ENCODE assay signal across 27 cellular contexts in the genomic region with DNA sequence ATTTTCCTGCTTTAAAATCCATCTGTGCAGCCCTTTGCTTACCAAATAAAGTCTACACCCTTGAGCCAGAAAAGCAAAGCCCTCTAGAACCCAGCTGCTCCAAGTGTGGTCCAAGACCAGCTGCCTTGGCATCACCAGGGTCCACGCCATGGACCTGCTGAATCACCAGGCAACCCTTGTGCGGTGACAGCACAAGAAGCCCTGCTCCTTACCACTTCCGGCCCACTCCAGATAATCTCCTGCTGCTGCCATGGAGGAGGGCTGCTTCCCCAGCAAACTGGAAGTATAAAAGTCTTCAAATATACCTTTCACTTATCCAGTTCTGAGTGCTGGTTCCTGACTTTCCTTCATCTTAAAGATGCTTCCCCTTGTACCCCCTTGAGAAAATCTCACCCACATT.
DNase-seq lines count a peak whose midpoint lies in the region; ATAC-seq and TF ChIP-seq lines count a peak whose summit lies in the region.
"Had no signal": no experiment of that assay in that cellular context is flagged by ENCODE, and none has a peak within 500 bp of the region (broad histone marks: within the 10 kb centered on the region; RNA-seq: fewer than 3 reads in every experiment).

No MANE protein-coding gene starts in this region.

- ATAC-seq in heart right ventricle (peak in 1 of 8 donors; percentile 44), GM21526 (IDR thresholded peaks at IDR 0.05; ENCODE audit: low FRiP score, unreplicated experiment) (no peak)
- ATAC-seq: activated T-helper 17 cell treated with anti-CD3 and anti-CD28 coated beads, Interleukin-2, amount 50 U/mL, for 72 hours; lower lobe of right lung; stimulated activated naive CD8-positive, alpha-beta T cell treated with anti-CD3 and anti-CD28 coated beads, Interleukin-15, amount 100 ng/mL, for 72 hours had no signal

- H3K4me3 Mint-ChIP-seq in glutamatergic neuron (ENCODE audit: unreplicated experiment), result peak overlapping the region; percentile 20
- H3K4me3 Mint-ChIP-seq: activated naive CD8-positive, alpha-beta T cell treated with anti-CD3 and anti-CD28 coated beads for 36 hours; activated T-helper 17 cell treated with anti-CD3 and anti-CD28 coated beads, Interleukin-2, amount 50 U/mL, for 72 hours; stimulated activated naive CD8-positive, alpha-beta T cell treated with anti-CD3 and anti-CD28 coated beads, Interleukin-15, amount 100 ng/mL, for 72 hours had no signal

- peak overlapping the region; percentile 98 for H3K27ac Mint-ChIP-seq in glutamatergic neuron (ENCODE audit: unreplicated experiment)
- H3K27ac Mint-ChIP-seq: activated naive CD8-positive, alpha-beta T cell treated with anti-CD3 and anti-CD28 coated beads for 36 hours; activated T-helper 17 cell treated with anti-CD3 and anti-CD28 coated beads, Interleukin-2, amount 50 U/mL, for 72 hours; stimulated activated naive CD8-positive, alpha-beta T cell treated with anti-CD3 and anti-CD28 coated beads, Interleukin-15, amount 100 ng/mL, for 72 hours had no signal

- peaks cover 35% of the 10 kb centered on the region for H3K9me3 Mint-ChIP-seq in glutamatergic neuron (ENCODE audit: unreplicated experiment)
- H3K9me3 Mint-ChIP-seq: activated naive CD8-positive, alpha-beta T cell treated with anti-CD3 and anti-CD28 coated beads for 36 hours; activated T-helper 17 cell treated with anti-CD3 and anti-CD28 coated beads, Interleukin-2, amount 50 U/mL, for 72 hours; stimulated activated naive CD8-positive, alpha-beta T cell treated with anti-CD3 and anti-CD28 coated beads, Interleukin-15, amount 100 ng/mL, for 72 hours had no signal

- H3K36me3 Mint-ChIP-seq in glutamatergic neuron (ENCODE audit: unreplicated experiment), result peaks cover 6% of the 10 kb centered on the region
- H3K36me3 Mint-ChIP-seq: activated naive CD8-positive, alpha-beta T cell treated with anti-CD3 and anti-CD28 coated beads for 36 hours had no signal

- peaks cover 19% of the 10 kb centered on the region for H3K27me3 Mint-ChIP-seq in glutamatergic neuron (ENCODE audit: unreplicated experiment)
- H3K27me3 Mint-ChIP-seq: activated T-helper 17 cell treated with anti-CD3 and anti-CD28 coated beads, Interleukin-2, amount 50 U/mL, for 72 hours had no signal

- H3K4me3 ChIP-seq in heart right ventricle (no peak overlapping the region), SJSA1 (no peak overlapping the region)
- H3K4me3 ChIP-seq: lower lobe of right lung, spleen, transverse colon had no signal

- H3K4me1 ChIP-seq in heart right ventricle (peaks cover 9 to 87% (median 28%) of the 10 kb centered on the region in 9 donors), SJSA1 (replicated peaks) (peaks cover 55% of the 10 kb centered on the region)
- H3K4me1 ChIP-seq: lower lobe of right lung, transverse colon had no signal

- WGBS in heart right ventricle, 2 donors, result 30 to 51% methylated on average over 3 of the region's 3 CpGs

- no peaks in the 10 kb centered on the region for H3K9me3 ChIP-seq in heart right ventricle
- H3K9me3 ChIP-seq in SJSA1 (replicated peaks), result no peaks in the 10 kb centered on the region; the same call in 1 of the 2 replicates
- H3K9me3 ChIP-seq: lower lobe of right lung, spleen, transverse colon had no signal

- H3K36me3 ChIP-seq in heart right ventricle, result no peaks in the 10 kb centered on the region
- no peaks in the 10 kb centered on the region for H3K36me3 ChIP-seq in SJSA1
- H3K36me3 ChIP-seq: lower lobe of right lung, spleen, transverse colon, WERI-Rb-1 had no signal

- intact Hi-C loops in heart right ventricle (cut with DNase I), result loop anchor here in 1 of 10 donors (5.0 kb wide), 1 partner anchor 110 kb away; no protein-coding TSS in a partner anchor
- intact Hi-C loops in cardiac septum (cut with DNase I), result no loop called here

- DNase-seq in heart right ventricle (no peak), cardiac septum (ENCODE audit: low spot score) (no peak), SJSA1 (ENCODE audit: low read depth in 1 of 2, low spot score in 2 of 2) (peak; percentile 58 to 77), glutamatergic neuron (no peak), RKO (ENCODE audit: low spot score) (no peak), substantia nigra (lab: John Stamatoyannopoulos, UW) (no peak)
- no peak for DNase-seq in activated CD8-positive, alpha-beta memory T cell treated with anti-CD3 and anti-CD28 coated beads for 24 hours
- DNase-seq: activated CD4-positive, alpha-beta T cell treated with anti-CD3 and anti-CD28 coated beads, Interleukin-2, amount 50 U/mL, for 1 hour; activated naive CD8-positive, alpha-beta T cell treated with anti-CD3 and anti-CD28 coated beads for 36 hours; effector memory CD4-positive, alpha-beta T cell; foreskin melanocyte; hypothalamus; islet precursor cell; lower lobe of right lung; MM.1S; NCI-H2171 treated with DMSO at 0.1 percent for 48 hours; NCI-H69; nucleus accumbens; SHP77 treated with DMSO at 0.1 percent for 48 hours; spleen; stimulated activated naive CD8-positive, alpha-beta T cell treated with anti-CD3 and anti-CD28 coated beads, Interleukin-15, amount 100 ng/mL, for 72 hours; T-helper 1 cell; transverse colon; WERI-Rb-1 had no signal

- TF ChIP-seq CTCF in heart right ventricle (IDR thresholded peaks at IDR 0.05) (no peak), glutamatergic neuron (IDR thresholded peaks at IDR 0.05; ENCODE audit: partially characterized antibody, unreplicated experiment) (no peak)

- H3K27ac ChIP-seq in heart right ventricle, result peak overlapping the region in 9 of 10 donors; percentile 65 to 87 (median 73)
- H3K27ac ChIP-seq in SJSA1, result 0 out of 2 replicates have a peak overlapping the region, but pooled peaks have one; percentile 13
- H3K27ac ChIP-seq in substantia nigra (ENCODE audit: low read depth, low read length, poor library complexity, severe bottlenecking), result no peak overlapping the region
- H3K27ac ChIP-seq: C4-2B, lower lobe of right lung, transverse colon, WERI-Rb-1 had no signal

- H3K27me3 ChIP-seq in heart right ventricle (no peaks in the 10 kb centered on the region), SJSA1 (replicated peaks) (no peaks in the 10 kb centered on the region)
- H3K27me3 ChIP-seq: spleen, transverse colon had no signal

- H3K4me1 Mint-ChIP-seq in glutamatergic neuron (ENCODE audit: low read depth, unreplicated experiment), result peaks cover 69% of the 10 kb centered on the region
- H3K4me1 Mint-ChIP-seq: activated naive CD8-positive, alpha-beta T cell treated with anti-CD3 and anti-CD28 coated beads for 36 hours; activated T-helper 17 cell treated with anti-CD3 and anti-CD28 coated beads, Interleukin-2, amount 50 U/mL, for 72 hours; stimulated activated naive CD8-positive, alpha-beta T cell treated with anti-CD3 and anti-CD28 coated beads, Interleukin-15, amount 100 ng/mL, for 72 hours had no signal

Comparison
In these comparisons a context has a peak if more than half of its experiments do, and no peak if none do; other contexts are left out.
1. DNase-seq: peak in SJSA1 (2 of 2); none in heart right ventricle (0 of 2), cardiac septum (single experiment), glutamatergic neuron (single experiment), RKO (single experiment), activated CD8-positive, alpha-beta memory T cell treated with anti-CD3 and anti-CD28 coated beads for 24 hours (single experiment) and substantia nigra (0 of 49).